ENCODE assay signal across 20 cellular contexts in the genomic region with DNA sequence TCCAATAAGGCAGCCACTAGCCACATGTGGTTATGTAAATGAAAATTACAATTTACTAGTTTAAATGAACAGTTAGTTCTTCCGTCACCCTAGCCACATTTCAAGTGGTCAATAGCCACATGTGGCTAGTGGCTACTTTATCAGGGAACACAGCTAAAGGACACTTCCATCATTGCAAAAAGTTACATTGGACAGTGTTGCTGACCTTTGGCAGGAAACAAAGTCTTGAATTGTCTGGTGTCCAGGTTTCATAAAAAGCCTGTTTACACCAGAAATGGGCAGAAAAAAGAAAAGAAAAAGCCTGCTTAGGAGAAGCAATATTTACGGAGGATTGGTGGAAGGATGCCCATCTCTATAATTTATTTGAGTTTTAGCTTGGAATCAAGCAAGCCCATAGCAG. TPM values are rescaled to one million over a fixed set of nuclear protein-coding genes. Genes with fewer than 3 reads are reported as not detected.
DNase-seq lines count a peak whose midpoint lies in the region; ATAC-seq and TF ChIP-seq lines count a peak whose summit lies in the region.
"Had no signal": no experiment of that assay in that cellular context is flagged by ENCODE, and none has a peak within 500 bp of the region (broad histone marks: within the 10 kb centered on the region; RNA-seq: fewer than 3 reads in every experiment).

No MANE protein-coding gene starts in this region.

- no peak for TF ChIP-seq POLR2A in adrenal gland (IDR thresholded peaks at IDR 0.05)
- no peak for TF ChIP-seq POLR2A in GM18505 (IDR thresholded peaks at IDR 0.05; ENCODE audit: borderline replicate concordance, extremely low read depth, insufficient read depth, insufficient read length)

- no peak overlapping the region for H3K4me3 Mint-ChIP-seq in nephron
- H3K4me3 Mint-ChIP-seq: CD4-positive, alpha-beta T cell had no signal

- H3K27ac ChIP-seq in adrenal gland, result peak overlapping the region in 4 of 5 donors; percentile 47 to 90 (median 75)
- no peak overlapping the region for H3K27ac ChIP-seq in aorta (ENCODE audit: low read depth in 1 of 2, low read length in 2 of 2)
- H3K27ac ChIP-seq: 22Rv1, A549, C4-2B, HL-60 had no signal

- no peaks in the 10 kb centered on the region for H3K36me3 ChIP-seq in adrenal gland (replicated peaks in 1 of 2)
- no peaks in the 10 kb centered on the region for H3K36me3 ChIP-seq in aorta (ENCODE audit: control insufficient read depth in 1 of 2, insufficient read depth in 2 of 2, low read length in 1 of 2)
- H3K36me3 ChIP-seq: HAP-1 had no signal

- H3K27me3 ChIP-seq in adrenal gland (no peaks in the 10 kb centered on the region), aorta (ENCODE audit: control insufficient read depth in 1 of 2, insufficient read depth in 2 of 2, low read length in 1 of 2) (no peaks in the 10 kb centered on the region)

- ATAC-seq in left lobe of liver (peak; percentile 26), aorta (ENCODE audit: low FRiP score) (peak; percentile 72), GM18505 (IDR thresholded peaks at IDR 0.05; ENCODE audit: unreplicated experiment) (no peak), HG02623 (IDR thresholded peaks at IDR 0.05; ENCODE audit: unreplicated experiment) (no peak)
- ATAC-seq: A549 had no signal

- DNase-seq in adrenal gland (peak in 1 of 7 donors; percentile 19), left lobe of liver (ENCODE audit: low spot score) (no peak), aorta (no peak), NCI-H2029 treated with DMSO at 0.1 percent for 48 hours (lab: John Stamatoyannopoulos, UW) (no peak)
- DNase-seq: AML-193; Caco-2; CD4-positive, alpha-beta T cell; DMS153; DMS79; GDM1; IMR-90; KBM-7 had no signal

- intact Hi-C loops in adrenal gland (cut with DNase I) (no loop called here), aorta (cut with DNase I) (no loop called here)

- H3K4me1 ChIP-seq in adrenal gland (replicated peaks in 1 of 2), result peaks cover 39 to 44% of the 10 kb centered on the region in 2 donors
- H3K4me1 ChIP-seq in aorta (ENCODE audit: control insufficient read depth in 1 of 2, insufficient read depth in 2 of 2, low read length in 2 of 2), result no peaks in the 10 kb centered on the region
- H3K4me1 ChIP-seq: A549, HAP-1 had no signal

- H3K4me3 ChIP-seq in adrenal gland (no peak overlapping the region), aorta (ENCODE audit: low read length in 2 of 2) (no peak overlapping the region)
- H3K4me3 ChIP-seq: A549, HAP-1 had no signal

- no peak for TF ChIP-seq CTCF in adrenal gland (IDR thresholded peaks at IDR 0.05)
- no peak for TF ChIP-seq CTCF in nephron (IDR thresholded peaks at IDR 0.05; ENCODE audit: unreplicated experiment in 3 of 3)

- peaks cover 4% of the 10 kb centered on the region for H3K27me3 Mint-ChIP-seq in nephron (ENCODE audit: low read depth)

- H3K27ac Mint-ChIP-seq in nephron, result peak overlapping the region in 2 of 3 experiments; percentile 22 to 64
- H3K27ac Mint-ChIP-seq: CD4-positive, alpha-beta T cell had no signal

- 37 to 42% (median 40%) methylated on average over 2 of the region's 2 CpGs for WGBS in adrenal gland, 4 donors
- WGBS in aorta, 2 donors, result 54 to 61% methylated on average over 2 of the region's 2 CpGs

- H3K9me3 ChIP-seq in adrenal gland (replicated peaks in 1 of 3) (no peaks in the 10 kb centered on the region), aorta (ENCODE audit: control insufficient read depth, low read length) (no peaks in the 10 kb centered on the region)
- H3K9me3 ChIP-seq: A549, Caco-2, HAP-1 had no signal

- H3K4me1 Mint-ChIP-seq in nephron, result peaks cover 22% of the 10 kb centered on the region

- H3K36me3 Mint-ChIP-seq in nephron (ENCODE audit: low read depth), result no peaks in the 10 kb centered on the region

- no peaks in the 10 kb centered on the region for H3K9me3 Mint-ChIP-seq in nephron
- H3K9me3 Mint-ChIP-seq: CD4-positive, alpha-beta T cell had no signal

RNA-seq across cellular contexts. Expression of a gene that starts 38.6 kb away (rescaled TPM):
- total RNA-seq in adrenal gland (100 to 1,000 TPM in 2 of 8 donors, 10 to 100 TPM in 6; 39.4 to 157 (median 59.8) TPM), left lobe of liver (7.9 TPM), aorta (10 to 100 TPM; 17.3 to 20.2 TPM)
- polyA plus RNA-seq in adrenal gland (10 to 100 TPM; 27.0 to 57.6 (median 27.1) TPM), aorta (10 to 100 TPM; 17.1 to 31.7 TPM)

RNA-seq across cellular contexts. Expression of a gene that starts 38.7 kb away (rescaled TPM):
- total RNA-seq in adrenal gland (100 to 1,000 TPM in 1 of 8 donors, 10 to 100 TPM in 7; 34.9 to 116 (median 50.8) TPM), left lobe of liver (15.6 TPM), aorta (10 to 100 TPM; 31.9 to 44.6 TPM)
- polyA plus RNA-seq in adrenal gland (10 to 100 TPM; 20.5 to 43.4 (median 21.7) TPM), aorta (10 to 100 TPM in 1 of 2 donors, 1 to 10 TPM in 1; 7.4 to 16.6 TPM)

Comparison
In these comparisons a context has a peak if more than half of its experiments do, and no peak if none do; other contexts are left out.
1. H3K27ac ChIP-seq: peak in adrenal gland (4 of 5); none in aorta (0 of 2).
2. ATAC-seq: peak in left lobe of liver (single experiment) and aorta (single experiment); none in GM18505 (single experiment) and HG02623 (single experiment).